In genomic region chr10:29266641-29267040, GRCh38 we compare ENCODE assay signal across 1 cellular context.
TF ChIP-seq lines count a peak whose summit lies in the region.

No MANE protein-coding gene starts in this region.

TF ChIP-seq in HepG2, 621 proteins besides CTCF, POLR2A, EP300 and RAD21:
- 0 out of 2 replicates have a peak, but pooled peaks have one; percentile 23 for TF ChIP-seq CEBPG (CRISPR knock-in tag; IDR thresholded peaks at IDR 0.05)
- TF ChIP-seq CENPX (CRISPR knock-in tag; IDR thresholded peaks at IDR 0.05), result no peak
- TF ChIP-seq GLMP (CRISPR knock-in tag; IDR thresholded peaks at IDR 0.05; ENCODE audit: borderline replicate concordance), result no peak
- TF ChIP-seq FOXM1 (CRISPR knock-in tag; IDR thresholded peaks at IDR 0.05), result no peak
- no peak for TF ChIP-seq ZNF891 (CRISPR knock-in tag; IDR thresholded peaks at IDR 0.05)
- 0 out of 2 replicates have a peak, but pooled peaks have one; percentile 51 for TF ChIP-seq ONECUT2 (CRISPR knock-in tag; IDR thresholded peaks at IDR 0.05)
- TF ChIP-seq ATF4 (CRISPR knock-in tag; IDR thresholded peaks at IDR 0.05), result peak in 1 of 2 experiments; percentile 51; a peak in 1 of 4 replicates
- no peak for TF ChIP-seq ATF6 (CRISPR knock-in tag; conservative IDR thresholded peaks at IDR 0.05)
- peak; percentile 72 for TF ChIP-seq CEBPB (IDR thresholded peaks at IDR 0.05; ENCODE audit: borderline replicate concordance, low read depth, low read length)
- TF ChIP-seq ZNF253 (CRISPR knock-in tag; IDR thresholded peaks at IDR 0.05; ENCODE audit: borderline replicate concordance), result no peak
- TF ChIP-seq EEA1 (CRISPR knock-in tag; IDR thresholded peaks at IDR 0.05; ENCODE audit: borderline replicate concordance), result no peak
- no peak for TF ChIP-seq NFAT5 (CRISPR knock-in tag; IDR thresholded peaks at IDR 0.05)
- no peak for TF ChIP-seq SYNCRIP (IDR thresholded peaks at IDR 0.05; ENCODE audit: insufficient read depth, low read depth, low read length)
- no peak for TF ChIP-seq LRRFIP1 (CRISPR knock-in tag; conservative IDR thresholded peaks at IDR 0.05)
